In the genomic region with DNA sequence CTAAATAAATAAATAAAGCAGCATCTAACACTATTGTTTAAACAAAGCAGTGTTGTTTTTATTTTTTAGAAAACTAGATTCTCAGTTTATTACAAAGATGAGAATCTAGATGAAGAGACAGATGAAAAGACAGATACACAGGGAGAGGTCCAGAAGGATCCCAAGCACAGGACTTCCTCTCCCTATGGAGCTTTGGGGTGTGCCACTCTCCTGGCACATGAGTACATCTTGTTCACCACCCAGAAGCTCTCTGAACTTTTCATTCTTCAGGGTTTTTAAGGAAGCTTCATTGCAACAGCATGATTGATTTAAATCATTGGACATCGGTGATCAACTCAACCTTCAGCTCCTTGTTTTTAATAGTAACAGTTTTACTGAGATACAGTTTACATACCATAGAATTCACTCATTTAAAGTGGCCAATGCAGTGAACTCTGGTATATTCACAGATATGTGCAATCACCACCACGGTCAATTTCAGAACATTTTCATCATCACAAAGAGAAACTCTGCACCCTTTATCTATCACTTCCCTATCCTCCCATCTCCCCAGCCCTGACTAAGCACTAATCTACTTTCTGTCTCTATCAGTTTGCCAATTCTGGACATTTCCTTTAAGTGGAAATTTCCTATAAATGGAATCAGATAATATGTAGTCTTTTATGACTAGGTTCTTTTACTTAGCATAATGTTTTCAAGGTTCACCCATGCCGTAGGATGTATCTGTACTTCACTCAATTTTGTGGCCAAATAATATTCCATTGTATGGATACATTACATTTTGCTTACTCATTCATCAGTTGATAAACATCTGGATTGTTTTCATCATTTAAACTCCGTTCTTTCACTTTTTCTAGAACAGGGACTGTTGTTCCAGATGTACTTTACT, we compare ENCODE assay signal across 13 cellular contexts.
"Had no signal": no experiment of that assay in that cellular context is flagged by ENCODE, and none has a peak within 500 bp of the region (broad histone marks: within the 10 kb centered on the region; RNA-seq: fewer than 3 reads in every experiment).

No MANE protein-coding gene starts in this region.

- H3K27ac ChIP-seq: lower lobe of right lung, neutrophil, right atrium auricular region, skin epidermis, stomach, thoracic aorta had no signal

- DNase-seq: activated naive CD4-positive, alpha-beta T cell treated with anti-CD3 and anti-CD28 coated beads, Interleukin-2, amount 10 ng/mL, durations not matched to agents 7 days and 5 days; cortex of kidney; effector CD8-positive, alpha-beta T cell; hypothalamus; lower lobe of right lung; naive B cell; posterior cingulate gyrus; stimulated activated CD4-positive, alpha-beta T cell treated with anti-CD3 and anti-CD28 coated beads, Interleukin-4, amount 100 ng/mL, for 4 hours; stomach had no signal

- H3K9me3 ChIP-seq: right atrium auricular region, thoracic aorta had no signal

- H3K4me3 ChIP-seq: lower lobe of right lung, right atrium auricular region, skin epidermis, stomach, thoracic aorta had no signal

- H3K27me3 ChIP-seq: neutrophil, right atrium auricular region, stomach had no signal
